1 cellular context compared by ENCODE assay signal in genomic region chr2:170737406-170737805, GRCh38.
TF ChIP-seq lines count a peak whose summit lies in the region.

No MANE protein-coding gene starts in this region.

TF ChIP-seq in A549, 52 proteins besides CTCF, POLR2A, EP300 and RAD21:
- no peak for TF ChIP-seq ATOH8 (CRISPR knock-in tag; IDR thresholded peaks at IDR 0.05; ENCODE audit: low read depth)
- TF ChIP-seq MAFK (IDR thresholded peaks at IDR 0.05; ENCODE audit: partially characterized antibody): peak; percentile 78
TF ChIP-seq in A549: peak in this region for 1.
